In the genomic region with DNA sequence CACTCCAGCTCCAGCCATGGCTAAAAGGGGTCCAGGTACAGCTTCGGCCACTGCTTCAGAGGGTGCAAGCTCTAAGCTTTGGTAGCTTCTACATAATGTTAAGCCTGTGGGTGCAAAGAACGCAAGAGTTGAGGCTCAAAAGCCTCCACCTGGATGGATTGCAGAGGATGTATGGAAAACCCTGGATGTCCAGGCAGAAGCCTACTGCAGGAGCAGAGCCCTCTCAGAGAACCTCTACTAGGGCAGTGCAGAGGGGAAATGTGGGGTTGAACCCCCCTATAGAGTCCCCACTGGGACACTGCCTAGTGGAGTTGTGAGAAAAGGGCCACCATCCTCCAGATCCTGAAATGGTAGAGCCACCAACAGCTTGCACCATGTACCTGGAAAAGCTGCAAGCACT, we compare ENCODE assay signal across 8 cellular contexts.
"Had no signal": no experiment of that assay in that cellular context is flagged by ENCODE, and none has a peak within 500 bp of the region (broad histone marks: within the 10 kb centered on the region; RNA-seq: fewer than 3 reads in every experiment).

No MANE protein-coding gene starts in this region.

- ATAC-seq: GM12878 had no signal

- H3K4me3 ChIP-seq: GM12878 had no signal

- DNase-seq: GDM1, GF-D8 had no signal

- FAIRE-seq: G401.6, GM12878, GM12891, GM12892, GM18507, GM19239 had no signal
